Comparison of ENCODE assay signal across 27 cellular contexts in the genomic region with DNA sequence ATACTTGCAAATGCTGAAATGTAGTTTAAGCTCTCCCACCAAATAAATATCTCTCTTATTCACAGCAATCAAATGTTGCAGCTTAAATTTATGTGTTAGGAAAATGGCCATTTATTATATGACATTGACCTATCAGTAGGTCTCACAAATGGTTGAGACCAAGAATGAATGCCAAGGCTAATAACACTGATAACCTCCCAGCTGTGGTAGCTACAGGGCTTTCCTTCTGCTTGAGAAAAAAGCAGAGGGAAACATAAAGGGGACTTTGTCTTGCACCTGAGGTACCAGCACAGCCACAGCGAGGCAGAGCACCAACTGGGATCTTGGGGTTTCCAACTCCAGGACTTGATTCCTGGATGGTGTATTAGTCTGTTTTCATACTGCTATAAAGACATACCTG.
"Had no signal": no experiment of that assay in that cellular context is flagged by ENCODE, and none has a peak within 500 bp of the region (broad histone marks: within the 10 kb centered on the region; RNA-seq: fewer than 3 reads in every experiment).

No MANE protein-coding gene starts in this region.

- H3K9me3 ChIP-seq: suprapubic skin, testis, thoracic aorta, thyroid gland, tibial artery, transverse colon, upper lobe of right lung, uterus, vagina had no signal

- FAIRE-seq: urothelium cell line had no signal

- H3K4me1 ChIP-seq: stomach, suprapubic skin, testis, thyroid gland, tibial artery, tibial nerve, transverse colon, upper lobe of left lung, upper lobe of right lung, uterus, vagina had no signal

- H3K36me3 ChIP-seq: stomach, suprapubic skin, thoracic aorta, thyroid gland, tibial artery, tibial nerve, transverse colon, upper lobe of left lung, upper lobe of right lung, uterus, vagina had no signal

- DNase-seq: stimulated activated CD4-positive, alpha-beta T cell treated with anti-CD3 and anti-CD28 coated beads, Interleukin-2, amount 100 ng/mL, for 48 hours; stimulated activated CD4-positive, alpha-beta T cell treated with anti-CD3 and anti-CD28 coated beads, Interleukin-4, amount 100 ng/mL, for 1 hour; stimulated activated CD4-positive, alpha-beta T cell treated with anti-CD3 and anti-CD28 coated beads, Interleukin-4, amount 100 ng/mL, for 24 hours; stimulated activated CD4-positive, alpha-beta T cell treated with anti-CD3 and anti-CD28 coated beads, Interleukin-4, amount 100 ng/mL, for 4 hours; stimulated activated CD8-positive, alpha-beta memory T cell treated with anti-CD3 and anti-CD28 coated beads, Interleukin-4, amount 100 ng/mL, for 48 hours; stimulated activated naive B cell treated with anti-CD40 and anti-IgM and Interleukin-4, amounts not matched to agents 10 μg/mL and 1 μg/mL and 100 μg/mL, for 72 hours; stimulated activated naive CD4-positive, alpha-beta T cell; stimulated activated naive CD4-positive, alpha-beta T cell treated with Interleukin-2 at 50 U/mL for 16 hours; stimulated activated naive CD8-positive, alpha-beta T cell treated with anti-CD3 and anti-CD28 coated beads, Interleukin-15, amount 100 ng/mL, for 72 hours; stimulated activated naive CD8-positive, alpha-beta T cell treated with anti-CD3 and anti-CD28 coated beads, Interleukin-15, Interleukin-2, amounts not matched to agents 100 U/mL and 50 U/mL, for 24 hours; stomach; substantia nigra; testis; thyroid gland; tibial artery; transverse colon; trophoblast cell; upper lobe of left lung; upper lobe of right lung; uterus had no signal

- ATAC-seq: stimulated activated effector memory CD8-positive, alpha-beta T cell treated with anti-CD3 and anti-CD28 coated beads, Interleukin-12 subunit alpha, Interleukin-12 subunit beta, amount 100 ng/mL, for 72 hours; stimulated activated memory B cell treated with anti-CD40 and anti-IgM and Interleukin-4, amounts not matched to agents 10 μg/mL and 1 μg/mL and 100 μg/mL, for 72 hours; stimulated activated naive B cell treated with anti-CD40 and anti-IgM and Interleukin-4, amounts not matched to agents 10 μg/mL and 1 μg/mL and 100 μg/mL, for 72 hours; stimulated activated naive CD8-positive, alpha-beta T cell treated with anti-CD3 and anti-CD28 coated beads, Interleukin-15, amount 100 ng/mL, for 72 hours; stimulated activated naive CD8-positive, alpha-beta T cell treated with anti-CD3 and anti-CD28 coated beads, Interleukin-15, Interleukin-2, amounts not matched to agents 100 U/mL and 50 U/mL, for 24 hours; upper lobe of right lung had no signal

- H3K27me3 ChIP-seq: stomach, suprapubic skin, testis, thyroid gland, tibial artery, tibial nerve, transverse colon, upper lobe of left lung, upper lobe of right lung, uterus, vagina had no signal

- H3K27ac ChIP-seq: stomach, suprapubic skin, testis, thoracic aorta, thyroid gland, tibial artery, tibial nerve, transverse colon, upper lobe of left lung, upper lobe of right lung, uterus, vagina had no signal

- H3K4me3 ChIP-seq: stomach, suprapubic skin, testis, thoracic aorta, thyroid gland, tibial artery, tibial nerve, transverse colon, upper lobe of left lung, upper lobe of right lung, uterus, vagina had no signal
